Comparison of ENCODE assay signal across 20 cellular contexts in genomic region chr5:174146556-174146955, GRCh38.
"Had no signal": no experiment of that assay in that cellular context is flagged by ENCODE, and none has a peak within 500 bp of the region (broad histone marks: within the 10 kb centered on the region; RNA-seq: fewer than 3 reads in every experiment).

No MANE protein-coding gene starts in this region.

- H3K4me3 ChIP-seq: esophagus muscularis mucosa, gastroesophageal sphincter, psoas muscle, spleen, suprapubic skin, tibial artery, upper lobe of right lung, vagina had no signal

- H3K4me1 ChIP-seq: esophagus muscularis mucosa, gastroesophageal sphincter, psoas muscle, spleen, suprapubic skin, tibial artery, upper lobe of right lung, vagina had no signal

- H3K36me3 Mint-ChIP-seq: immature natural killer cell; naive B cell; stimulated activated naive B cell treated with anti-CD40 and anti-IgM and Interleukin-4, amounts not matched to agents 10 μg/mL and 1 μg/mL and 100 μg/mL, for 72 hours had no signal

- H3K9me3 ChIP-seq: esophagus muscularis mucosa, gastroesophageal sphincter, neutrophil, psoas muscle, spleen, suprapubic skin, tibial artery, upper lobe of right lung, vagina had no signal

- ATAC-seq: effector memory CD8-positive, alpha-beta T cell; gastroesophageal sphincter; left colon; left ventricle myocardium superior; psoas muscle; sciatic nerve; stimulated activated naive B cell treated with anti-CD40 and anti-IgM and Interleukin-4, amounts not matched to agents 10 μg/mL and 1 μg/mL and 100 μg/mL, for 72 hours; upper lobe of right lung had no signal

- H3K27ac ChIP-seq: epithelial cell of prostate, esophagus muscularis mucosa, gastroesophageal sphincter, neutrophil, psoas muscle, spleen, suprapubic skin, tibial artery, upper lobe of right lung, vagina had no signal

- H3K36me3 ChIP-seq: esophagus muscularis mucosa, gastroesophageal sphincter, neutrophil, spleen, suprapubic skin, tibial artery, upper lobe of right lung, vagina had no signal

- H3K27me3 ChIP-seq: neutrophil, upper lobe of right lung, vagina had no signal

- DNase-seq: effector memory CD8-positive, alpha-beta T cell; immature natural killer cell; kidney; left colon; left ventricle myocardium superior; naive B cell; psoas muscle; spleen; stimulated activated CD4-positive, alpha-beta T cell treated with anti-CD3 and anti-CD28 coated beads, Interleukin-4, amount 100 ng/mL, for 4 hours; stimulated activated naive B cell treated with anti-CD40 and anti-IgM and Interleukin-4, amounts not matched to agents 10 μg/mL and 1 μg/mL and 100 μg/mL, for 72 hours; tibial artery; upper lobe of right lung had no signal

- H3K9me3 Mint-ChIP-seq: effector memory CD8-positive, alpha-beta T cell; nephron had no signal

- H3K27ac Mint-ChIP-seq: effector memory CD8-positive, alpha-beta T cell; immature natural killer cell; naive B cell; nephron; stimulated activated naive B cell treated with anti-CD40 and anti-IgM and Interleukin-4, amounts not matched to agents 10 μg/mL and 1 μg/mL and 100 μg/mL, for 72 hours had no signal
